7 cellular contexts compared by ENCODE assay signal in genomic region chr7:139152149-139152548, GRCh38.
"Had no signal": no experiment of that assay in that cellular context is flagged by ENCODE, and none has a peak within 500 bp of the region (broad histone marks: within the 10 kb centered on the region; RNA-seq: fewer than 3 reads in every experiment).

No MANE protein-coding gene starts in this region.

- DNase-seq: GDM1, GF-D8 had no signal

- ATAC-seq: GM12878 had no signal

- H3K4me3 ChIP-seq: GM12878 had no signal

- FAIRE-seq: GM12878, GM12891, GM12892, GM18507, GM19239 had no signal
